ENCODE assay signal across 13 cellular contexts in the genomic region with DNA sequence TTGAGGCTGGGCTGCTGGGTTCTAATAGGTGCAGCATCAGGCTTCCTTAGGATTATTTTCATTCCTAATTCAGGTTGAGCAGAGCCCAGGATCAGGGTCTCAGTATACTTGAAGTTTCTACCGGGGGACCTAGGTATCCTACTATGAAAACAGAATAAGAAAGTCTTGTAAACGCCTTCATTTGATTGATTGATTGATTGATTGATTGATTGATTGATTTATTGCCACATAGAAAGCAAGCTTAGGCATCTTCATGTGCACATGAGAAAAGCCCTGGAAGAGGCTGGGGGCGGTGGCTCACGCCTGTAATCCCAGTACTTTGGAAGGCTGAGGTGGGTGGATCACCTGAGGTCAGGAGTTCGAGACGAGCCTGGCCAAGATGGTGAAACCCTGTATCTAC.
DNase-seq lines count a peak whose midpoint lies in the region; ATAC-seq and TF ChIP-seq lines count a peak whose summit lies in the region.
"Had no signal": no experiment of that assay in that cellular context is flagged by ENCODE, and none has a peak within 500 bp of the region (broad histone marks: within the 10 kb centered on the region; RNA-seq: fewer than 3 reads in every experiment).

No MANE protein-coding gene starts in this region.

- peaks cover 28 to 83% (median 57%) of the 10 kb centered on the region in 3 donors for H3K4me1 ChIP-seq in esophagus squamous epithelium
- peaks cover 56% of the 10 kb centered on the region in 3 donors for H3K4me1 ChIP-seq in skeletal muscle tissue (ENCODE audit: control insufficient read depth in 3 of 3, insufficient read depth in 3 of 3, low read length in 3 of 3)

- intact Hi-C loops in esophagus squamous epithelium (cut with DNase I), result no loop called here

- H3K36me3 ChIP-seq in esophagus squamous epithelium (peaks cover 0 to 18% (median 0%) of the 10 kb centered on the region in 3 donors), skeletal muscle tissue (ENCODE audit: control insufficient read depth in 3 of 3, insufficient read depth in 3 of 3, low read length in 3 of 3) (peaks cover 0 to 5% (median 0%) of the 10 kb centered on the region in 3 donors)
- H3K36me3 ChIP-seq: ovary had no signal

- H3K27me3 Mint-ChIP-seq in activated T-cell treated with anti-CD3 and anti-CD28 coated beads, Interleukin-2, amount 50 U/mL, for 24 hours, result no peaks in the 10 kb centered on the region
- H3K27me3 Mint-ChIP-seq in T-helper 17 cell, result no peaks in the 10 kb centered on the region

- no peak for DNase-seq in activated T-cell treated with anti-CD3 and anti-CD28 coated beads, Interleukin-2, amount 50 U/mL, for 24 hours
- DNase-seq in activated T-cell treated with anti-CD3 and anti-CD28 coated beads for 4 hours (no peak), T-helper 17 cell (no peak), esophagus squamous epithelium (lab: John Stamatoyannopoulos, UW) (no peak), NCI-H2196 treated with DMSO at 0.1 percent for 48 hours (lab: John Stamatoyannopoulos, UW; ENCODE audit: unreplicated experiment) (no peak), NCI-H1105 (lab: John Stamatoyannopoulos, UW) (no peak)
- DNase-seq: activated CD8-positive, alpha-beta memory T cell treated with anti-CD3 and anti-CD28 coated beads, Interleukin-2, amount 50 U/mL, for 48 hours; DND-41; ovary; Peyer's patch had no signal

- ATAC-seq in T-helper 17 cell (no peak), HG03342 (IDR thresholded peaks at IDR 0.05; ENCODE audit: unreplicated experiment) (no peak)

- 47 to 68% methylated on average over 6 of the region's 6 CpGs for WGBS in esophagus squamous epithelium, 2 donors

- peak overlapping the region in 1 of 3 donors; percentile 26 for H3K9ac ChIP-seq in skeletal muscle tissue (ENCODE audit: low read depth in 1 of 3, low read length in 3 of 3)
- H3K9ac ChIP-seq: KMS-11 had no signal

- no peaks in the 10 kb centered on the region for H3K27me3 ChIP-seq in esophagus squamous epithelium
- H3K27me3 ChIP-seq in skeletal muscle tissue (ENCODE audit: control insufficient read depth in 3 of 3, insufficient read depth in 3 of 3, low read length in 3 of 3), result no peaks in the 10 kb centered on the region
- H3K27me3 ChIP-seq: ovary, Peyer's patch had no signal

- H3K9me3 ChIP-seq in T-helper 17 cell (ENCODE audit: control insufficient read depth, low read length, poor library complexity, severe bottlenecking), result no peaks in the 10 kb centered on the region
- no peaks in the 10 kb centered on the region for H3K9me3 ChIP-seq in esophagus squamous epithelium
- H3K9me3 ChIP-seq in skeletal muscle tissue (ENCODE audit: control insufficient read depth in 3 of 3, low read length in 3 of 3), result no peaks in the 10 kb centered on the region
- H3K9me3 ChIP-seq: ovary, Peyer's patch had no signal

- H3K27ac ChIP-seq in esophagus squamous epithelium (peak overlapping the region; percentile 7 to 68 (median 53)), skeletal muscle tissue (ENCODE audit: low read depth, low read length) (peak overlapping the region; percentile 37)
- H3K27ac ChIP-seq: KMS-11, ovary had no signal

- peaks cover 80% of the 10 kb centered on the region for H3K4me1 Mint-ChIP-seq in activated T-cell treated with anti-CD3 and anti-CD28 coated beads, Interleukin-2, amount 50 U/mL, for 24 hours (ENCODE audit: low read depth)
- H3K4me1 Mint-ChIP-seq in T-helper 17 cell, result peaks cover 58% of the 10 kb centered on the region

- no peak for TF ChIP-seq POLR2A in esophagus squamous epithelium (IDR thresholded peaks at IDR 0.05)

- no peaks in the 10 kb centered on the region for H3K9me3 Mint-ChIP-seq in activated T-cell treated with anti-CD3 and anti-CD28 coated beads, Interleukin-2, amount 50 U/mL, for 24 hours

- peak overlapping the region; percentile 71 for H3K27ac Mint-ChIP-seq in activated T-cell treated with anti-CD3 and anti-CD28 coated beads, Interleukin-2, amount 50 U/mL, for 24 hours
- H3K27ac Mint-ChIP-seq in T-helper 17 cell, result peak overlapping the region; percentile 91

- H3K4me3 ChIP-seq in esophagus squamous epithelium, result no peak overlapping the region
- H3K4me3 ChIP-seq in skeletal muscle tissue (ENCODE audit: low read length in 3 of 3), result no peak overlapping the region
- H3K4me3 ChIP-seq: ovary, Peyer's patch had no signal

- TF ChIP-seq CTCF in esophagus squamous epithelium (IDR thresholded peaks at IDR 0.05), result no peak

- peaks cover 50% of the 10 kb centered on the region for H3K36me3 Mint-ChIP-seq in activated T-cell treated with anti-CD3 and anti-CD28 coated beads, Interleukin-2, amount 50 U/mL, for 24 hours (ENCODE audit: low read depth)
- H3K36me3 Mint-ChIP-seq in T-helper 17 cell (ENCODE audit: low read depth), result no peaks in the 10 kb centered on the region

- no peak overlapping the region for H3K4me3 Mint-ChIP-seq in activated T-cell treated with anti-CD3 and anti-CD28 coated beads, Interleukin-2, amount 50 U/mL, for 24 hours
- H3K4me3 Mint-ChIP-seq in T-helper 17 cell, result no peak overlapping the region
